31 cellular contexts compared by ENCODE assay signal in genomic region chr4:94160774-94161173, GRCh38. TPM values are rescaled to one million over a fixed set of nuclear protein-coding genes. Genes with fewer than 3 reads are reported as not detected.
DNase-seq lines count a peak whose midpoint lies in the region; ATAC-seq, FAIRE-seq and TF ChIP-seq lines count a peak whose summit lies in the region.
"Had no signal": no experiment of that assay in that cellular context is flagged by ENCODE, and none has a peak within 500 bp of the region (broad histone marks: within the 10 kb centered on the region; RNA-seq: fewer than 3 reads in every experiment).

No MANE protein-coding gene starts in this region.

- intact Hi-C loops in activated CD4-positive, alpha-beta T cell treated with anti-CD3 and anti-CD28 coated beads for 36 hours (cut with DNase I, micrococcal nuclease) = no loop called here
- intact Hi-C loops in activated CD4-positive, alpha-beta T cell treated with anti-CD3 and anti-CD28 coated beads, Interleukin-2, amount 10 ng/mL, durations not matched to agents 24 days and 14 days (cut with micrococcal nuclease) = no loop called here

- H3K4me1 Mint-ChIP-seq in activated CD4-positive, alpha-beta T cell treated with anti-CD3 and anti-CD28 coated beads for 36 hours = peaks cover 2% of the 10 kb centered on the region
- H3K4me1 Mint-ChIP-seq in activated CD4-positive, alpha-beta T cell treated with anti-CD3 and anti-CD28 coated beads, Interleukin-2, amount 10 ng/mL, durations not matched to agents 24 days and 14 days = peaks cover 1% of the 10 kb centered on the region
- peaks cover 4% of the 10 kb centered on the region for H3K4me1 Mint-ChIP-seq in progenitor cell of endocrine pancreas (ENCODE audit: low read depth)
- H3K4me1 Mint-ChIP-seq: naive thymus-derived CD8-positive, alpha-beta T cell; T-cell had no signal

- peak; percentile 22 for DNase-seq in activated CD4-positive, alpha-beta T cell treated with anti-CD3 and anti-CD28 coated beads for 36 hours
- DNase-seq in activated CD4-positive, alpha-beta T cell treated with anti-CD3 and anti-CD28 coated beads, Interleukin-2, amount 10 ng/mL, durations not matched to agents 24 days and 14 days = no peak
- peak; percentile 10 for DNase-seq in bronchial epithelial cell (ENCODE audit: low read depth)
- no peak for DNase-seq in pons (ENCODE audit: low spot score)
- DNase-seq in HuH-7 (ENCODE audit: low spot score) = no peak
- no peak for DNase-seq in progenitor cell of endocrine pancreas (ENCODE audit: low spot score, unreplicated experiment)
- DNase-seq: 8988T; activated CD8-positive, alpha-beta memory T cell treated with anti-CD3 and anti-CD28 coated beads for 24 hours; activated gamma-delta T cell; aorta; Caco-2; cerebellar nuclear complex; esophagus squamous epithelium; Kasumi-1; left cardiac atrium; mesendoderm; naive thymus-derived CD8-positive, alpha-beta T cell; NCI-H1417; NCI-H2171; NCI-H774; OCI-M1; ovary; SHP77 treated with DMSO at 0.1 percent for 48 hours; sigmoid colon; stimulated activated CD4-positive, alpha-beta T cell treated with anti-CD3 and anti-CD28 coated beads, Interleukin-2, amount 100 ng/mL, for 24 hours; stomach; T-cell had no signal

- H3K27ac Mint-ChIP-seq in activated CD4-positive, alpha-beta T cell treated with anti-CD3 and anti-CD28 coated beads for 36 hours = no peak overlapping the region
- no peak overlapping the region for H3K27ac Mint-ChIP-seq in activated CD4-positive, alpha-beta T cell treated with anti-CD3 and anti-CD28 coated beads, Interleukin-2, amount 10 ng/mL, durations not matched to agents 24 days and 14 days
- no peak overlapping the region for H3K27ac Mint-ChIP-seq in progenitor cell of endocrine pancreas
- H3K27ac Mint-ChIP-seq: T-cell, type B pancreatic cell had no signal

- H3K9me3 Mint-ChIP-seq in activated CD4-positive, alpha-beta T cell treated with anti-CD3 and anti-CD28 coated beads for 36 hours (ENCODE audit: low read depth) = peaks cover 2% of the 10 kb centered on the region
- H3K9me3 Mint-ChIP-seq in activated CD4-positive, alpha-beta T cell treated with anti-CD3 and anti-CD28 coated beads, Interleukin-2, amount 10 ng/mL, durations not matched to agents 24 days and 14 days = no peaks in the 10 kb centered on the region
- no peaks in the 10 kb centered on the region for H3K9me3 Mint-ChIP-seq in progenitor cell of endocrine pancreas (ENCODE audit: low read depth)
- H3K9me3 Mint-ChIP-seq: T-cell, type B pancreatic cell had no signal

- TF ChIP-seq CTCF in bronchial epithelial cell (IDR thresholded peaks at IDR 0.05; ENCODE audit: insufficient read depth, low read length, severe bottlenecking) (no peak), progenitor cell of endocrine pancreas (IDR thresholded peaks at IDR 0.05; ENCODE audit: unreplicated experiment) (no peak)

- no peaks in the 10 kb centered on the region for H3K36me3 Mint-ChIP-seq in activated CD4-positive, alpha-beta T cell treated with anti-CD3 and anti-CD28 coated beads for 36 hours (ENCODE audit: low read depth)
- H3K36me3 Mint-ChIP-seq in activated CD4-positive, alpha-beta T cell treated with anti-CD3 and anti-CD28 coated beads, Interleukin-2, amount 10 ng/mL, durations not matched to agents 24 days and 14 days (ENCODE audit: low read depth) = no peaks in the 10 kb centered on the region
- H3K36me3 Mint-ChIP-seq in progenitor cell of endocrine pancreas (ENCODE audit: insufficient read depth) = no peaks in the 10 kb centered on the region
- H3K36me3 Mint-ChIP-seq: naive thymus-derived CD8-positive, alpha-beta T cell; T-cell; type B pancreatic cell had no signal

- H3K27me3 ChIP-seq in bronchial epithelial cell (ENCODE audit: control insufficient read depth, insufficient read depth, low read length) = no peaks in the 10 kb centered on the region
- H3K27me3 ChIP-seq: esophagus squamous epithelium, ovary, sigmoid colon, stomach had no signal

- no peak for FAIRE-seq in bronchial epithelial cell (lab: Jason Lieb, UNC)
- FAIRE-seq: HTR-8/SVneo had no signal

- no peak overlapping the region for H3K4me3 Mint-ChIP-seq in activated CD4-positive, alpha-beta T cell treated with anti-CD3 and anti-CD28 coated beads for 36 hours
- H3K4me3 Mint-ChIP-seq in activated CD4-positive, alpha-beta T cell treated with anti-CD3 and anti-CD28 coated beads, Interleukin-2, amount 10 ng/mL, durations not matched to agents 24 days and 14 days = no peak overlapping the region
- H3K4me3 Mint-ChIP-seq in progenitor cell of endocrine pancreas (ENCODE audit: low read depth) = no peak overlapping the region
- H3K4me3 Mint-ChIP-seq: naive thymus-derived CD8-positive, alpha-beta T cell; T-cell; type B pancreatic cell had no signal

- ATAC-seq in activated CD4-positive, alpha-beta T cell treated with anti-CD3 and anti-CD28 coated beads for 36 hours = peak; percentile 78
- peak; percentile 76 for ATAC-seq in GM18868 (IDR thresholded peaks at IDR 0.05; ENCODE audit: unreplicated experiment)
- ATAC-seq in HG02870 (IDR thresholded peaks at IDR 0.05; ENCODE audit: unreplicated experiment) = peak; percentile 54
- ATAC-seq: left cardiac atrium; naive thymus-derived CD8-positive, alpha-beta T cell; T-cell had no signal

- H3K27me3 Mint-ChIP-seq in activated CD4-positive, alpha-beta T cell treated with anti-CD3 and anti-CD28 coated beads for 36 hours = peaks cover 2% of the 10 kb centered on the region
- H3K27me3 Mint-ChIP-seq in activated CD4-positive, alpha-beta T cell treated with anti-CD3 and anti-CD28 coated beads, Interleukin-2, amount 10 ng/mL, durations not matched to agents 24 days and 14 days = no peaks in the 10 kb centered on the region
- no peaks in the 10 kb centered on the region for H3K27me3 Mint-ChIP-seq in progenitor cell of endocrine pancreas
- H3K27me3 Mint-ChIP-seq: naive thymus-derived CD8-positive, alpha-beta T cell; T-cell; type B pancreatic cell had no signal

- CTCF ChIA-PET in activated CD4-positive, alpha-beta T cell treated with anti-CD3 and anti-CD28 coated beads for 36 hours (lab: Charles Lee) = no interaction called here

- H3K36me3 ChIP-seq in bronchial epithelial cell (ENCODE audit: control insufficient read depth, insufficient read depth, low read length) = no peaks in the 10 kb centered on the region
- H3K36me3 ChIP-seq: esophagus squamous epithelium, ovary, sigmoid colon, stomach had no signal

- no peak overlapping the region for H3K4me3 ChIP-seq in bronchial epithelial cell (ENCODE audit: low read depth, low read length)
- H3K4me3 ChIP-seq: esophagus squamous epithelium, ovary, sigmoid colon, stomach had no signal

- POLR2A ChIA-PET in activated CD4-positive, alpha-beta T cell treated with anti-CD3 and anti-CD28 coated beads for 36 hours (lab: Charles Lee) = no interaction called here

RNA-seq across cellular contexts. Expression of gene SMARCAD1, which starts 46.9 kb away (rescaled TPM):
- total RNA-seq in activated CD4-positive, alpha-beta T cell treated with anti-CD3 and anti-CD28 coated beads for 36 hours = 10 to 100 TPM; 32.3 to 33.1 TPM
- total RNA-seq in activated CD4-positive, alpha-beta T cell treated with anti-CD3 and anti-CD28 coated beads, Interleukin-2, amount 10 ng/mL, durations not matched to agents 24 days and 14 days = 45.6 and 45.7 TPM in 2 replicates
- total RNA-seq in bronchial epithelial cell = 15.7 and 18.4 TPM in 2 replicates
- total RNA-seq in progenitor cell of endocrine pancreas = 74.9 and 75.1 TPM in 2 replicates

Comparison
In these comparisons a context has a peak if more than half of its experiments do, and no peak if none do; other contexts are left out.
1. DNase-seq: peak in activated CD4-positive, alpha-beta T cell treated with anti-CD3 and anti-CD28 coated beads for 36 hours (single experiment) and bronchial epithelial cell (single experiment); none in activated CD4-positive, alpha-beta T cell treated with anti-CD3 and anti-CD28 coated beads, Interleukin-2, amount 10 ng/mL, durations not matched to agents 24 days and 14 days (single experiment), pons (single experiment), HuH-7 (single experiment) and progenitor cell of endocrine pancreas (single experiment).
2. Peak in every context shown above with its lines, with median percentiles within 50 percentile points of each other: ATAC-seq.